26 cellular contexts compared by ENCODE assay signal in the genomic region with DNA sequence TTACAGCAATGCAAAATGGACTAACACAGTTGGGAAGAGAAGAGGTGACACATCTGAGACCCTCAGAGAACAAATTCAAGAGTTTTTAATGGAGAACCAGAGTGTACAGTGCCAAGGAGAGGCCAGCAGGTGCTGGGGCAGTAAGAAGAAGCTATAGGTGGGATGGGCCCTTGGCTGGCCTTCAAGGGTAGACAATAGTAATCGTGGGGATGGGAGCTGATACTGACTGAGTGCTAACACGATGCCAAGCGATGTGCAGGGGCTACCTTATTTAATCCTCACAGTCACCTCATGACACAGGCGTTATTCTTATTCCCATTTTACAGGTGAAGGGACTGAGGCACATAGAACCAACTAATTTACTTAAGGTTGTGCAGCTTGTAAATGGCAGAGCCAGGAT.
"Had no signal": no experiment of that assay in that cellular context is flagged by ENCODE, and none has a peak within 500 bp of the region (broad histone marks: within the 10 kb centered on the region; RNA-seq: fewer than 3 reads in every experiment).

No MANE protein-coding gene starts in this region.

- H3K27me3 Mint-ChIP-seq: activated naive CD8-positive, alpha-beta T cell treated with anti-CD3 and anti-CD28 coated beads, Interleukin-2, amount 10 ng/mL, durations not matched to agents 7 days and 5 days had no signal

- H3K27ac Mint-ChIP-seq: activated T-helper 2 cell treated with anti-CD3 and anti-CD28 coated beads, Interferon-gamma antibody, Interleukin-2, Interleukin-4, amounts not matched to agents 10 μg/mL and 5 μg/mL and 100 μg/mL, durations not matched to agents 14 hours and 24 hours and 36 hours; T-helper 1 cell treated with Interleukin-12 subunit alpha and Interleukin-12 subunit beta and Interleukin-4 antibody, amounts not matched to agents 30 μg/mL and 1 μg/mL, for 36 hours had no signal

- H3K27ac ChIP-seq: epithelial cell of prostate, esophagus squamous epithelium, tibial nerve, WERI-Rb-1 had no signal

- H3K27me3 ChIP-seq: esophagus squamous epithelium, tibial nerve had no signal

- H3K4me2 ChIP-seq: SK-N-SH had no signal

- ATAC-seq: activated CD4-positive, CD25-positive, alpha-beta regulatory T cell treated with anti-CD3 and anti-CD28 coated beads, Interleukin-2, amount 50 U/mL, for 24 hours; left ventricle myocardium superior; mucosa of descending colon; right cardiac atrium had no signal

- H3K36me3 ChIP-seq: esophagus squamous epithelium, spleen, tibial nerve, WERI-Rb-1 had no signal

- H3K4me3 Mint-ChIP-seq: activated naive CD8-positive, alpha-beta T cell treated with anti-CD3 and anti-CD28 coated beads, Interleukin-2, amount 10 ng/mL, durations not matched to agents 7 days and 5 days; neural crest cell; T-helper 1 cell treated with Interleukin-12 subunit alpha and Interleukin-12 subunit beta and Interleukin-4 antibody, amounts not matched to agents 30 μg/mL and 1 μg/mL, for 36 hours had no signal

- H3K9me3 Mint-ChIP-seq: activated naive CD8-positive, alpha-beta T cell treated with anti-CD3 and anti-CD28 coated beads, Interleukin-2, amount 10 ng/mL, durations not matched to agents 7 days and 5 days; activated T-helper 2 cell treated with anti-CD3 and anti-CD28 coated beads, Interferon-gamma antibody, Interleukin-2, Interleukin-4, amounts not matched to agents 10 μg/mL and 5 μg/mL and 100 μg/mL, durations not matched to agents 14 hours and 24 hours and 36 hours; neural crest cell; T-helper 1 cell treated with Interleukin-12 subunit alpha and Interleukin-12 subunit beta and Interleukin-4 antibody, amounts not matched to agents 30 μg/mL and 1 μg/mL, for 36 hours had no signal

- H3K9me3 ChIP-seq: esophagus squamous epithelium, mucosa of descending colon, SK-N-SH, tibial nerve had no signal

- H3K4me3 ChIP-seq: esophagus squamous epithelium, mucosa of descending colon, spleen, tibial nerve had no signal

- DNase-seq: activated CD4-positive, alpha-beta T cell treated with anti-CD3 and anti-CD28 coated beads for 48 hours; activated CD4-positive, alpha-beta T cell treated with anti-CD3 and anti-CD28 coated beads, Interleukin-2, amount 50 U/mL, for 48 hours; activated naive CD4-positive, alpha-beta T cell treated with Interleukin-2 at 50 U/mL for 16 hours; activated naive CD8-positive, alpha-beta T cell treated with anti-CD3 and anti-CD28 coated beads, Interleukin-2, amount 10 ng/mL, durations not matched to agents 7 days and 5 days; amniotic stem cell; central memory CD4-positive, alpha-beta T cell; dermis blood vessel endothelial cell; effector CD8-positive, alpha-beta T cell; esophagus squamous epithelium; glutamatergic neuron; left ventricle myocardium superior; mucosa of descending colon; nucleus accumbens; SK-N-SH; stimulated activated naive CD4-positive, alpha-beta T cell treated with Interleukin-2 at 50 U/mL for 16 hours; SW 1271; T1000; WERI-Rb-1 had no signal
